ENCODE assay signal across 2 cellular contexts in the genomic region with DNA sequence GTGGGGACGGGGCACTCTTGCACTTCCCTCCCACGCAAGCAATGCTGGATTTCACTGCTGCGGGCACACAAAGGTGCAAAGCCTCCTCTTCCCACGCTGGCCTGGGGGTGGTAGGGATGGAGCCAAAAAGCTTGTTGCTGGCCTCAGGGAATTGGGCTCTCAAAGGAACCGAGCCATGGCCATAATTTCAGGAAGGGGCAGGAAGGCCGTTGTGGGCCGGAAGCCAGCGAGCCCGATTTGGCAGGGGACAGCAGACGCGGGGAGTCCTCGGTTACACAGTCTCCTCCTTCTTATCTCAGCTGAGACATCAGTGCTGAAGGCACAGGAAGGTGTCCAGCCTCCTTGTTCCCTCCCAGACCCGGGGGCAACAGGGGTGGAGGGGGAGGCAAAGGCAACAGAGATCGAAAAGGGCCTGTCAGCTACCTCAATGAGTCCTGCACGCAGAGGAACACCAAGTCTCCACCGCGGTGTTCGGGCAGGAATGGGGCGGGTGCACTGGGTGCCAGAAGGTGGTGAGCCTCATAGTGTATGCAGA.
TF ChIP-seq lines count a peak whose summit lies in the region.

No MANE protein-coding gene starts in this region.

TF ChIP-seq in SK-N-SH, 30 proteins besides CTCF, POLR2A, EP300 and RAD21 (continued from another document):
- TF ChIP-seq, protein P1, sequence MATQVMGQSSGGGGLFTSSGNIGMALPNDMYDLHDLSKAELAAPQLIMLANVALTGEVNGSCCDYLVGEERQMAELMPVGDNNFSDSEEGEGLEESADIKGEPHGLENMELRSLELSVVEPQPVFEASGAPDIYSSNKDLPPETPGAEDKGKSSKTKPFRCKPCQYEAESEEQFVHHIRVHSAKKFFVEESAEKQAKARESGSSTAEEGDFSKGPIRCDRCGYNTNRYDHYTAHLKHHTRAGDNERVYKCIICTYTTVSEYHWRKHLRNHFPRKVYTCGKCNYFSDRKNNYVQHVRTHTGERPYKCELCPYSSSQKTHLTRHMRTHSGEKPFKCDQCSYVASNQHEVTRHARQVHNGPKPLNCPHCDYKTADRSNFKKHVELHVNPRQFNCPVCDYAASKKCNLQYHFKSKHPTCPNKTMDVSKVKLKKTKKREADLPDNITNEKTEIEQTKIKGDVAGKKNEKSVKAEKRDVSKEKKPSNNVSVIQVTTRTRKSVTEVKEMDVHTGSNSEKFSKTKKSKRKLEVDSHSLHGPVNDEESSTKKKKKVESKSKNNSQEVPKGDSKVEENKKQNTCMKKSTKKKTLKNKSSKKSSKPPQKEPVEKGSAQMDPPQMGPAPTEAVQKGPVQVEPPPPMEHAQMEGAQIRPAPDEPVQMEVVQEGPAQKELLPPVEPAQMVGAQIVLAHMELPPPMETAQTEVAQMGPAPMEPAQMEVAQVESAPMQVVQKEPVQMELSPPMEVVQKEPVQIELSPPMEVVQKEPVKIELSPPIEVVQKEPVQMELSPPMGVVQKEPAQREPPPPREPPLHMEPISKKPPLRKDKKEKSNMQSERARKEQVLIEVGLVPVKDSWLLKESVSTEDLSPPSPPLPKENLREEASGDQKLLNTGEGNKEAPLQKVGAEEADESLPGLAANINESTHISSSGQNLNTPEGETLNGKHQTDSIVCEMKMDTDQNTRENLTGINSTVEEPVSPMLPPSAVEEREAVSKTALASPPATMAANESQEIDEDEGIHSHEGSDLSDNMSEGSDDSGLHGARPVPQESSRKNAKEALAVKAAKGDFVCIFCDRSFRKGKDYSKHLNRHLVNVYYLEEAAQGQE (IDR thresholded peaks at IDR 0.05; ENCODE audit: low read depth, low read length), result no peak
- TF ChIP-seq YY1 (IDR thresholded peaks at IDR 0.05; ENCODE audit: low read depth) (no peak), SIN3A (IDR thresholded peaks at IDR 0.05; ENCODE audit: borderline replicate concordance, low read depth, low read length) (no peak)
- TF ChIP-seq, protein P2, sequence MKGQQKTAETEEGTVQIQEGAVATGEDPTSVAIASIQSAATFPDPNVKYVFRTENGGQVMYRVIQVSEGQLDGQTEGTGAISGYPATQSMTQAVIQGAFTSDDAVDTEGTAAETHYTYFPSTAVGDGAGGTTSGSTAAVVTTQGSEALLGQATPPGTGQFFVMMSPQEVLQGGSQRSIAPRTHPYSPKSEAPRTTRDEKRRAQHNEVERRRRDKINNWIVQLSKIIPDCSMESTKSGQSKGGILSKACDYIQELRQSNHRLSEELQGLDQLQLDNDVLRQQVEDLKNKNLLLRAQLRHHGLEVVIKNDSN (IDR thresholded peaks at IDR 0.05; ENCODE audit: borderline replicate concordance, low read depth), result no peak

TF ChIP-seq in SK-N-SH treated with all-trans-retinoic acid at 6 μM for 48 hours, 23 proteins besides CTCF, POLR2A, EP300 and RAD21 (continued from another document):
- TF ChIP-seq, protein P3, sequence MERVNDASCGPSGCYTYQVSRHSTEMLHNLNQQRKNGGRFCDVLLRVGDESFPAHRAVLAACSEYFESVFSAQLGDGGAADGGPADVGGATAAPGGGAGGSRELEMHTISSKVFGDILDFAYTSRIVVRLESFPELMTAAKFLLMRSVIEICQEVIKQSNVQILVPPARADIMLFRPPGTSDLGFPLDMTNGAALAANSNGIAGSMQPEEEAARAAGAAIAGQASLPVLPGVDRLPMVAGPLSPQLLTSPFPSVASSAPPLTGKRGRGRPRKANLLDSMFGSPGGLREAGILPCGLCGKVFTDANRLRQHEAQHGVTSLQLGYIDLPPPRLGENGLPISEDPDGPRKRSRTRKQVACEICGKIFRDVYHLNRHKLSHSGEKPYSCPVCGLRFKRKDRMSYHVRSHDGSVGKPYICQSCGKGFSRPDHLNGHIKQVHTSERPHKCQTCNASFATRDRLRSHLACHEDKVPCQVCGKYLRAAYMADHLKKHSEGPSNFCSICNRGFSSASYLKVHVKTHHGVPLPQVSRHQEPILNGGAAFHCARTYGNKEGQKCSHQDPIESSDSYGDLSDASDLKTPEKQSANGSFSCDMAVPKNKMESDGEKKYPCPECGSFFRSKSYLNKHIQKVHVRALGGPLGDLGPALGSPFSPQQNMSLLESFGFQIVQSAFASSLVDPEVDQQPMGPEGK (CRISPR knock-in tag; IDR thresholded peaks at IDR 0.05; ENCODE audit: borderline replicate concordance), result no peak
- TF ChIP-seq, protein P4, sequence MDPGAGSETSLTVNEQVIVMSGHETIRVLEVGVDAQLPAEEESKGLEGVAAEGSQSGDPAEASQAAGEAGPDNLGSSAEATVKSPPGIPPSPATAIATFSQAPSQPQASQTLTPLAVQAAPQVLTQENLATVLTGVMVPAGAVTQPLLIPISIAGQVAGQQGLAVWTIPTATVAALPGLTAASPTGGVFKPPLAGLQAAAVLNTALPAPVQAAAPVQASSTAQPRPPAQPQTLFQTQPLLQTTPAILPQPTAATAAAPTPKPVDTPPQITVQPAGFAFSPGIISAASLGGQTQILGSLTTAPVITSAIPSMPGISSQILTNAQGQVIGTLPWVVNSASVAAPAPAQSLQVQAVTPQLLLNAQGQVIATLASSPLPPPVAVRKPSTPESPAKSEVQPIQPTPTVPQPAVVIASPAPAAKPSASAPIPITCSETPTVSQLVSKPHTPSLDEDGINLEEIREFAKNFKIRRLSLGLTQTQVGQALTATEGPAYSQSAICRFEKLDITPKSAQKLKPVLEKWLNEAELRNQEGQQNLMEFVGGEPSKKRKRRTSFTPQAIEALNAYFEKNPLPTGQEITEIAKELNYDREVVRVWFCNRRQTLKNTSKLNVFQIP (CRISPR knock-in tag; IDR thresholded peaks at IDR 0.05; ENCODE audit: borderline replicate concordance, low read depth), result no peak
- no peak for TF ChIP-seq ZNF70 (CRISPR knock-in tag; IDR thresholded peaks at IDR 0.05)
- TF ChIP-seq, protein P5, sequence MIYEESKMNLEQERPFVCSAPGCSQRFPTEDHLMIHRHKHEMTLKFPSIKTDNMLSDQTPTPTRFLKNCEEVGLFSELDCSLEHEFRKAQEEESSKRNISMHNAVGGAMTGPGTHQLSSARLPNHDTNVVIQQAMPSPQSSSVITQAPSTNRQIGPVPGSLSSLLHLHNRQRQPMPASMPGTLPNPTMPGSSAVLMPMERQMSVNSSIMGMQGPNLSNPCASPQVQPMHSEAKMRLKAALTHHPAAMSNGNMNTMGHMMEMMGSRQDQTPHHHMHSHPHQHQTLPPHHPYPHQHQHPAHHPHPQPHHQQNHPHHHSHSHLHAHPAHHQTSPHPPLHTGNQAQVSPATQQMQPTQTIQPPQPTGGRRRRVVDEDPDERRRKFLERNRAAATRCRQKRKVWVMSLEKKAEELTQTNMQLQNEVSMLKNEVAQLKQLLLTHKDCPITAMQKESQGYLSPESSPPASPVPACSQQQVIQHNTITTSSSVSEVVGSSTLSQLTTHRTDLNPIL (CRISPR knock-in tag; IDR thresholded peaks at IDR 0.05; ENCODE audit: low read depth), result no peak
- TF ChIP-seq ISL1 (CRISPR knock-in tag; IDR thresholded peaks at IDR 0.05), result no peak
- TF ChIP-seq ZNF8 (CRISPR knock-in tag; IDR thresholded peaks at IDR 0.05), result no peak
- TF ChIP-seq ARNTL (CRISPR knock-in tag; IDR thresholded peaks at IDR 0.05; ENCODE audit: borderline replicate concordance, low read depth), result no peak
- no peak for TF ChIP-seq ESRRG (CRISPR knock-in tag; IDR thresholded peaks at IDR 0.05)
- no peak for TF ChIP-seq ZNF565 (CRISPR knock-in tag; conservative IDR thresholded peaks at IDR 0.05; ENCODE audit: low read depth)
